ENCODE assay signal across 8 cellular contexts in the genomic region with DNA sequence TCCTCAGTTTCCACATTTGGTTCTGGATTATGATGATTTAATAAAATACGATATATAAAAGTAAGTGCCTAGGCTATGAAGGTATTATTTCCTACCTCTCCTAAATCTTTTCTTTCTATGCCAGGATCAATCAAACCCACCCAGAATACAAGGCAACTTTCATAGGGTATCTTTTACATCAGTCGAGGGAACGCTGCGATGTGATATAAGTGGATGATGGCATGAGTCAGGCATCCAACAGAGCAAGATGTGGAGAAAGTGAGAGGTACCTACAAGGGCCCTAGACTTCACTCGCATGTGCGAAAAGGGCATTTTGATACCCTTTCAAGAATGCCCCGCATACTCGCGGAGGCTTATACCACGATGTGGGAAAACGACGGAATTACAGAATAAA. TPM values are rescaled to one million over a fixed set of nuclear protein-coding genes. Genes with fewer than 3 reads are reported as not detected.
A peak's percentile ranks its signal among the peaks of the same experiment; 100 is the strongest.
DNase-seq lines count a peak whose midpoint lies in the region; ATAC-seq, FAIRE-seq and TF ChIP-seq lines count a peak whose summit lies in the region.

No MANE protein-coding gene starts in this region.

- intact Hi-C loops in Right ventricle myocardium inferior (cut with DNase I) (no loop called here), HepG2 (cut with micrococcal nuclease; ENCODE audit: unreplicated experiment) (no loop called here), tibial artery (cut with DNase I; ENCODE audit: low total_unique reads) (loop anchor here (5.0 to 10.0 kb wide), 2 partner anchors 63 to 79 kb away; no protein-coding TSS in a partner anchor)

- no peaks in the 10 kb centered on the region for H3K79me2 ChIP-seq in HepG2 (ENCODE audit: insufficient read depth, low read length)

- H3K36me3 ChIP-seq in right atrium auricular region (no peaks in the 10 kb centered on the region), adipocyte (ENCODE audit: control insufficient read depth, insufficient read depth, low read length, severe bottlenecking) (no peaks in the 10 kb centered on the region), HepG2 (replicated peaks in 1 of 2; ENCODE audit: control insufficient read depth in 1 of 2, insufficient read depth in 2 of 2, low read length in 2 of 2) (no peaks in the 10 kb centered on the region), tibial artery (no peaks in the 10 kb centered on the region)

- POLR2A ChIA-PET in HepG2 (lab: Yijun Ruan, JAX): no interaction called here

- H3K4me2 ChIP-seq in HepG2 (ENCODE audit: low read depth, low read length): peak overlapping the region; percentile 74

- no peak for TF ChIP-seq POLR2A in HepG2 (IDR thresholded peaks at IDR 0.05; ENCODE audit: insufficient read depth in 1 of 2, low read depth in 2 of 2, low read length in 2 of 2)

- H3K9ac ChIP-seq in adipocyte (ENCODE audit: low read length): no peak overlapping the region
- no peak overlapping the region for H3K9ac ChIP-seq in HepG2 (ENCODE audit: insufficient read depth, low read depth, low read length)

- H3K4me3 ChIP-seq in right atrium auricular region (peak overlapping the region; percentile 90 to 91), adipocyte (ENCODE audit: low read length) (peak overlapping the region; percentile 87), HepG2 (replicated peaks in 1 of 3; ENCODE audit: insufficient read depth in 1 of 3, low read depth in 2 of 3, low read length in 3 of 3) (peak overlapping the region in 1 of 3 experiments; percentile 76; a peak in 1 of 6 replicates), tibial artery (peak overlapping the region; percentile 85 to 91)

- DNase-seq in right atrium auricular region (ENCODE audit: low spot score): no peak
- no peak for DNase-seq in Right ventricle myocardium inferior (ENCODE audit: missing footprints)
- no peak for DNase-seq in adipocyte (ENCODE audit: low read depth)
- DNase-seq in HepG2 (ENCODE audit: low spot score): no peak
- DNase-seq in tibial artery: no peak

- TF ChIP-seq CTCF in right atrium auricular region (IDR thresholded peaks at IDR 0.05) (no peak), HepG2 (CRISPR knock-in tag; IDR thresholded peaks at IDR 0.05) (no peak), tibial artery (IDR thresholded peaks at IDR 0.05) (no peak)

- H3K4me1 ChIP-seq in right atrium auricular region (peaks cover 0 to 6% of the 10 kb centered on the region in 2 donors), adipocyte (ENCODE audit: control insufficient read depth, insufficient read depth, low read length) (peaks cover 3% of the 10 kb centered on the region), HepG2 (ENCODE audit: insufficient read depth, low read length) (peaks cover 6% of the 10 kb centered on the region), tibial artery (peaks cover 0 to 72% (median 16%) of the 10 kb centered on the region in 4 donors)

- TF ChIP-seq EP300 in HepG2 (IDR thresholded peaks at IDR 0.05; ENCODE audit: low read depth in 2 of 2, low read length in 2 of 2) (no peak), HepG2 (CRISPR knock-in tag; IDR thresholded peaks at IDR 0.05; ENCODE audit: borderline replicate concordance) (no peak)

- BruUV-seq in HepG2 (replicated peaks; lab: Mats Ljungman, UMichigan): no TSS peak

- FAIRE-seq in HepG2 (lab: Jason Lieb, UNC): no peak

- H4K20me1 ChIP-seq in HepG2 (ENCODE audit: insufficient read depth, low read length): no peaks in the 10 kb centered on the region

- H3K9me3 ChIP-seq in right atrium auricular region (no peaks in the 10 kb centered on the region), adipocyte (ENCODE audit: control insufficient read depth, low read length) (no peaks in the 10 kb centered on the region), HepG2 (ENCODE audit: low read length) (no peaks in the 10 kb centered on the region), tibial artery (no peaks in the 10 kb centered on the region)

- TF ChIP-seq RAD21 in HepG2 (CRISPR knock-in tag; IDR thresholded peaks at IDR 0.05): no peak

- 65% methylated on average over 12 of the region's 12 CpGs for WGBS in HepG2 (ENCODE audit: low lambda C conversion rate)

- no peak for ATAC-seq in Right ventricle myocardium inferior
- no peak; the same call in 2 of the 3 replicates for ATAC-seq in HepG2
- ATAC-seq in GM19452 (IDR thresholded peaks at IDR 0.05; ENCODE audit: unreplicated experiment): no peak
- ATAC-seq in HG02884 (IDR thresholded peaks at IDR 0.05; ENCODE audit: unreplicated experiment): no peak
- no peak for ATAC-seq in GM18517 (IDR thresholded peaks at IDR 0.05; ENCODE audit: unreplicated experiment)

- H3K27me3 ChIP-seq in right atrium auricular region (no peaks in the 10 kb centered on the region), adipocyte (replicated peaks; ENCODE audit: control insufficient read depth, insufficient read depth, low read length) (no peaks in the 10 kb centered on the region), HepG2 (ENCODE audit: control insufficient read depth in 1 of 2, insufficient read depth in 2 of 2, low read length in 2 of 2) (peaks cover 1 to 23% of the 10 kb centered on the region in 2 experiments; a peak in 4 of 5 replicates), tibial artery (no peaks in the 10 kb centered on the region)

- CTCF ChIA-PET in HepG2 (lab: Yijun Ruan, JAX; ENCODE audit: low intra/inter-chr PET ratio, low total read pairs): no interaction called here

- in situ Hi-C loops in HepG2 (cut with HindIII; ENCODE audit: extremely low pct_ligation_motif_present, low pct_unique_long_range_greater_than_20kb): no loop called here

- H2AFZ ChIP-seq in HepG2 (ENCODE audit: low read length): no peak overlapping the region

- peak overlapping the region; percentile 86 to 89 for H3K27ac ChIP-seq in right atrium auricular region
- H3K27ac ChIP-seq in HepG2 (ENCODE audit: extremely low read length, insufficient read depth, low read length): no peak overlapping the region
- H3K27ac ChIP-seq in tibial artery: peak overlapping the region; percentile 96 to 99

TF ChIP-seq in HepG2, 621 proteins besides CTCF, POLR2A, EP300 and RAD21 (continues in another document):
- TF ChIP-seq HOXA9 (CRISPR knock-in tag; IDR thresholded peaks at IDR 0.05; ENCODE audit: borderline replicate concordance): no peak
- TF ChIP-seq, protein P1, sequence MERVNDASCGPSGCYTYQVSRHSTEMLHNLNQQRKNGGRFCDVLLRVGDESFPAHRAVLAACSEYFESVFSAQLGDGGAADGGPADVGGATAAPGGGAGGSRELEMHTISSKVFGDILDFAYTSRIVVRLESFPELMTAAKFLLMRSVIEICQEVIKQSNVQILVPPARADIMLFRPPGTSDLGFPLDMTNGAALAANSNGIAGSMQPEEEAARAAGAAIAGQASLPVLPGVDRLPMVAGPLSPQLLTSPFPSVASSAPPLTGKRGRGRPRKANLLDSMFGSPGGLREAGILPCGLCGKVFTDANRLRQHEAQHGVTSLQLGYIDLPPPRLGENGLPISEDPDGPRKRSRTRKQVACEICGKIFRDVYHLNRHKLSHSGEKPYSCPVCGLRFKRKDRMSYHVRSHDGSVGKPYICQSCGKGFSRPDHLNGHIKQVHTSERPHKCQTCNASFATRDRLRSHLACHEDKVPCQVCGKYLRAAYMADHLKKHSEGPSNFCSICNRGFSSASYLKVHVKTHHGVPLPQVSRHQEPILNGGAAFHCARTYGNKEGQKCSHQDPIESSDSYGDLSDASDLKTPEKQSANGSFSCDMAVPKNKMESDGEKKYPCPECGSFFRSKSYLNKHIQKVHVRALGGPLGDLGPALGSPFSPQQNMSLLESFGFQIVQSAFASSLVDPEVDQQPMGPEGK (CRISPR knock-in tag; IDR thresholded peaks at IDR 0.05): no peak

RNA-seq across cellular contexts. Expression of a gene that starts 0.7 kb away (rescaled TPM):
- 10 to 100 TPM; 10.8 to 17.4 TPM for total RNA-seq in right atrium auricular region
- 3.7 TPM for total RNA-seq in Right ventricle myocardium inferior
- total RNA-seq in HepG2 (2016; rRNA removed; fragmentation: Illumina TruSeq; extraction: Trizol): 0.22 and 0.38 TPM in 2 replicates
- 0.30 and 0.71 TPM in 2 replicates for total RNA-seq in HepG2 (2016; cell fraction: cytosol; rRNA removed; fragmentation: Illumina TruSeq; extraction: Trizol; ENCODE audit: low read depth)
- total RNA-seq in HepG2 (2016; cell fraction: insoluble cytoplasmic fraction; rRNA removed; fragmentation: Illumina TruSeq; extraction: Trizol): 0.24 and 0.46 TPM in 2 replicates
- 0.21 and 0.37 TPM in 2 replicates for total RNA-seq in HepG2 (2016; cell fraction: membrane; rRNA removed; fragmentation: Illumina TruSeq; extraction: Trizol)
- 0.25 and 0.47 TPM in 2 replicates for total RNA-seq in HepG2 (2016; cell fraction: nucleus; rRNA removed; fragmentation: Illumina TruSeq; extraction: Trizol)
- polyA plus RNA-seq in HepG2 (2011; rRNA removed): 0.07 and 0.13 TPM in 2 replicates
- polyA plus RNA-seq in HepG2 (2011; cell fraction: cytosol; rRNA removed): 0.04 and 0.10 TPM in 2 replicates
- 0.08 and 0.19 TPM in 2 replicates for polyA plus RNA-seq in HepG2 (2011; cell fraction: nucleus; rRNA removed)
- 0.20 TPM in 1 of 2 replicates, not detected in the other for polyA plus RNA-seq in HepG2 (2012)
- polyA plus RNA-seq in HepG2 (2016; cell fraction: cytosol; fragmentation: Illumina TruSeq; extraction: Trizol; ENCODE audit: low read depth): not detected in 2 replicates
- polyA plus RNA-seq in HepG2 (2016; cell fraction: insoluble cytoplasmic fraction; fragmentation: Illumina TruSeq; extraction: Trizol; ENCODE audit: low read depth): 0.29 and 0.39 TPM in 2 replicates
- polyA plus RNA-seq in HepG2 (2016; cell fraction: membrane; fragmentation: Illumina TruSeq; extraction: Trizol; ENCODE audit: low read depth): 0.14 TPM in 1 of 2 replicates, not detected in the other
- 0.44 and 0.72 TPM in 2 replicates for polyA plus RNA-seq in HepG2 (2016; cell fraction: nucleus; fragmentation: Illumina TruSeq; extraction: Trizol; ENCODE audit: insufficient read depth, low read depth)
- 0.35 TPM in 1 of 2 replicates, not detected in the other for polyA minus RNA-seq in HepG2 (2011; rRNA and poly(A)+ RNA removed; ENCODE audit: low replicate concordance)
- polyA minus RNA-seq in HepG2 (2011; cell fraction: cytosol; rRNA and poly(A)+ RNA removed): not detected in 2 replicates
- not detected in 2 replicates for polyA minus RNA-seq in HepG2 (2011; cell fraction: nucleus; rRNA and poly(A)+ RNA removed)
